ENCODE assay signal across 19 cellular contexts in the genomic region with DNA sequence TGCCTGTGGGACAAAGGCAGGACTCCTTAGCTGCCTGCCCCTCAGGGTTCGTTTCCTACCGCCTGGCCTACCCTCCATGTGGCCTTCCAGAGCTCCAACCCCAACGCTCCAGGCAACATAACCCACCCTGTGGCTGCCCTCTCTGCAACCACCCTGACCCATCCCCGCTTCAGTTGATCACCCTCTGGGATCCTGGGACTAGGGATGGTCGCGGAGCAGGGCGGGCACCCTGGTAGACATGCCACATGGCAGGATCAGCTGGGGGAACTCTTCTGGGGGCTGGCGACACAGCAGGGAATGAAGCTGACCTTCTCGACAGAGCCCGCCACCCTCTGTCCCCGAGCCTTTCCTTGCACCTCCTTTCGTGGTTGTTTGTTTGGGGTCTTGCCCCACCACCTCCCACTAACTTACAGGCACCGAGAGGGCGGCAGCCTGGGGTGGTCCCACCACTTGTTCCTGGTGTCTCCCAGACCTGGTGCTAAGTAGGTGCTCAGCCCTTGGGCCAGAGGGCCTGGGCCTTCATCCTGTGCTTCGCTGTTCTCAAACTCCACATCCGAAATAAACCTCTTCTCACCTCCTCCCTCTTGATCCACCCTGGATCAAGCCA.
A peak's percentile ranks its signal among the peaks of the same experiment; 100 is the strongest.
DNase-seq lines count a peak whose midpoint lies in the region; ATAC-seq and TF ChIP-seq lines count a peak whose summit lies in the region.
"Had no signal": no experiment of that assay in that cellular context is flagged by ENCODE, and none has a peak within 500 bp of the region (broad histone marks: within the 10 kb centered on the region; RNA-seq: fewer than 3 reads in every experiment).

No MANE protein-coding gene starts in this region.

- DNase-seq in activated naive CD4-positive, alpha-beta T cell treated with anti-CD3 and anti-CD28 coated beads, Interleukin-2, amount 10 ng/mL, durations not matched to agents 7 days and 5 days, result peak; percentile 15
- DNase-seq in activated naive CD4-positive, alpha-beta T cell treated with anti-CD3 and anti-CD28 coated beads, Interleukin-2, amount 50 U/mL, for 16 hours, result no peak
- DNase-seq in RWPE2 (ENCODE audit: low spot score) (peak; percentile 46), lower lobe of right lung (peak; percentile 38), tibial artery (peak; percentile 13 to 42), NCI-H146 (lab: John Stamatoyannopoulos, UW) (no peak), SKM-1 (lab: John Stamatoyannopoulos, UW; ENCODE audit: unreplicated experiment) (no peak), KG1 (lab: John Stamatoyannopoulos, UW) (no peak)
- DNase-seq: CD4-positive, alpha-beta memory T cell; EL; GM23248; KBM-7; MV-4-11; NCI-H187 treated with DMSO at 0.1 percent for 48 hours; NCI-H226; SJCRH30 had no signal

- TF ChIP-seq CTCF in RWPE2 (IDR thresholded peaks at IDR 0.05; ENCODE audit: poor library complexity, severe bottlenecking), result no peak
- no peak for TF ChIP-seq CTCF in lower lobe of right lung (IDR thresholded peaks at IDR 0.05)
- TF ChIP-seq CTCF in tibial artery (IDR thresholded peaks at IDR 0.05), result no peak

- no peaks in the 10 kb centered on the region for H3K4me1 ChIP-seq in RWPE2 (ENCODE audit: insufficient read depth, poor library complexity, severe bottlenecking)
- H3K4me1 ChIP-seq in lower lobe of right lung, result no peaks in the 10 kb centered on the region
- H3K4me1 ChIP-seq in tibial artery, result no peaks in the 10 kb centered on the region
- H3K4me1 ChIP-seq: A549 had no signal

- intact Hi-C loops in lower lobe of right lung (cut with DNase I) (no loop called here), tibial artery (cut with DNase I; ENCODE audit: low total_unique reads) (no loop called here)

- ATAC-seq in RWPE2 (ENCODE audit: low read depth), result no peak
- no peak for ATAC-seq in lower lobe of right lung
- ATAC-seq: A549, HCT116 had no signal

- H3K4me3 ChIP-seq in RWPE2 (ENCODE audit: severe bottlenecking), result no peak overlapping the region
- no peak overlapping the region for H3K4me3 ChIP-seq in lower lobe of right lung
- no peak overlapping the region for H3K4me3 ChIP-seq in tibial artery
- H3K4me3 ChIP-seq: A549, GM23248, SJCRH30 had no signal

- H3K27ac ChIP-seq in RWPE2 (ENCODE audit: poor library complexity, severe bottlenecking), result no peak overlapping the region
- no peak overlapping the region for H3K27ac ChIP-seq in lower lobe of right lung
- no peak overlapping the region for H3K27ac ChIP-seq in tibial artery
- H3K27ac ChIP-seq: A549, GM23248, RWPE1, SJCRH30 had no signal

- H3K36me3 ChIP-seq in RWPE2 (ENCODE audit: low read depth), result no peaks in the 10 kb centered on the region
- H3K36me3 ChIP-seq in lower lobe of right lung, result no peaks in the 10 kb centered on the region
- H3K36me3 ChIP-seq in tibial artery, result no peaks in the 10 kb centered on the region
- H3K36me3 ChIP-seq: SJCRH30 had no signal

- H3K36me3 Mint-ChIP-seq in activated naive CD4-positive, alpha-beta T cell treated with anti-CD3 and anti-CD28 coated beads, Interleukin-2, amount 10 ng/mL, durations not matched to agents 7 days and 5 days, result no peaks in the 10 kb centered on the region
- H3K36me3 Mint-ChIP-seq: CD4-positive, alpha-beta memory T cell had no signal

- H3K27me3 Mint-ChIP-seq in activated naive CD4-positive, alpha-beta T cell treated with anti-CD3 and anti-CD28 coated beads, Interleukin-2, amount 10 ng/mL, durations not matched to agents 7 days and 5 days, result no peaks in the 10 kb centered on the region

- no peaks in the 10 kb centered on the region for H3K9me3 ChIP-seq in RWPE2 (ENCODE audit: severe bottlenecking)
- H3K9me3 ChIP-seq in lower lobe of right lung, result no peaks in the 10 kb centered on the region
- H3K9me3 ChIP-seq in tibial artery, result no peaks in the 10 kb centered on the region
- H3K9me3 ChIP-seq: A549, SJCRH30 had no signal

- no peaks in the 10 kb centered on the region for H3K9me3 Mint-ChIP-seq in activated naive CD4-positive, alpha-beta T cell treated with anti-CD3 and anti-CD28 coated beads, Interleukin-2, amount 10 ng/mL, durations not matched to agents 7 days and 5 days

- H3K4me1 Mint-ChIP-seq in activated naive CD4-positive, alpha-beta T cell treated with anti-CD3 and anti-CD28 coated beads, Interleukin-2, amount 10 ng/mL, durations not matched to agents 7 days and 5 days, result no peaks in the 10 kb centered on the region
- H3K4me1 Mint-ChIP-seq: CD4-positive, alpha-beta memory T cell had no signal

- CTCF ChIA-PET in activated naive CD4-positive, alpha-beta T cell treated with anti-CD3 and anti-CD28 coated beads, Interleukin-2, amount 10 ng/mL, durations not matched to agents 7 days and 5 days (lab: Charles Lee), result interaction anchor here (0.9 kb wide), 1 partner anchor 501 kb away, joined by 3 read pairs; no protein-coding TSS in a partner anchor

- no peaks in the 10 kb centered on the region for H3K27me3 ChIP-seq in RWPE2 (ENCODE audit: insufficient read depth, poor library complexity, severe bottlenecking)
- no peaks in the 10 kb centered on the region for H3K27me3 ChIP-seq in lower lobe of right lung (ENCODE audit: low read depth)
- H3K27me3 ChIP-seq in tibial artery, result peaks cover 0 to 10% of the 10 kb centered on the region in 2 donors
- H3K27me3 ChIP-seq: SJCRH30 had no signal

- no peak overlapping the region for H3K27ac Mint-ChIP-seq in activated naive CD4-positive, alpha-beta T cell treated with anti-CD3 and anti-CD28 coated beads, Interleukin-2, amount 10 ng/mL, durations not matched to agents 7 days and 5 days
- H3K27ac Mint-ChIP-seq: CD4-positive, alpha-beta memory T cell had no signal

- no peak overlapping the region for H3K4me3 Mint-ChIP-seq in activated naive CD4-positive, alpha-beta T cell treated with anti-CD3 and anti-CD28 coated beads, Interleukin-2, amount 10 ng/mL, durations not matched to agents 7 days and 5 days

Comparison
In these comparisons a context has a peak if more than half of its experiments do, and no peak if none do; other contexts are left out.
1. DNase-seq: peak in activated naive CD4-positive, alpha-beta T cell treated with anti-CD3 and anti-CD28 coated beads, Interleukin-2, amount 10 ng/mL, durations not matched to agents 7 days and 5 days (single experiment), RWPE2 (single experiment), lower lobe of right lung (single experiment) and tibial artery (2 of 2); none in activated naive CD4-positive, alpha-beta T cell treated with anti-CD3 and anti-CD28 coated beads, Interleukin-2, amount 50 U/mL, for 16 hours (single experiment), NCI-H146 (single experiment), SKM-1 (single experiment) and KG1 (single experiment).